In genomic region chr10:128704716-128705115, GRCh38 we compare ENCODE assay signal across 16 cellular contexts.
A peak's percentile ranks its signal among the peaks of the same experiment; 100 is the strongest.
DNase-seq lines count a peak whose midpoint lies in the region; ATAC-seq and TF ChIP-seq lines count a peak whose summit lies in the region.
"Had no signal": no experiment of that assay in that cellular context is flagged by ENCODE, and none has a peak within 500 bp of the region (broad histone marks: within the 10 kb centered on the region; RNA-seq: fewer than 3 reads in every experiment).

No MANE protein-coding gene starts in this region.

- no peak for TF ChIP-seq CTCF in PC-3 (conservative IDR thresholded peaks at IDR 0.05; ENCODE audit: low read depth, low read length)
- TF ChIP-seq CTCF in RWPE2 (IDR thresholded peaks at IDR 0.05; ENCODE audit: poor library complexity, severe bottlenecking) = no peak
- TF ChIP-seq CTCF in epithelial cell of esophagus (IDR thresholded peaks at IDR 0.05; ENCODE audit: insufficient read depth, low read depth, low read length, missing control alignments) = no peak

- no peaks in the 10 kb centered on the region for H3K9me2 ChIP-seq in PC-3 (replicated peaks; ENCODE audit: low read length)

- no peak overlapping the region for H3K4me2 ChIP-seq in PC-3 (ENCODE audit: low read length)
- H3K4me2 ChIP-seq: A549, BLaER1 had no signal

- H3K9ac ChIP-seq in PC-3 (ENCODE audit: low read length) = no peak overlapping the region
- H3K9ac ChIP-seq: BLaER1 had no signal

- intact Hi-C loops in PC-3 (cut with micrococcal nuclease) = no loop called here

- POLR2A ChIA-PET in PC-3 (lab: Charles Lee; ENCODE audit: unreplicated experiment) = no interaction called here

- H3K4me3 ChIP-seq in PC-3 (ENCODE audit: low read length) (no peak overlapping the region), RWPE2 (ENCODE audit: severe bottlenecking) (no peak overlapping the region), epithelial cell of esophagus (ENCODE audit: low read length) (no peak overlapping the region)
- H3K4me3 ChIP-seq: A549, BLaER1, HAP-1 had no signal

- H3K27ac ChIP-seq in PC-3 (ENCODE audit: low read length) (no peak overlapping the region), RWPE2 (ENCODE audit: poor library complexity, severe bottlenecking) (no peak overlapping the region)
- H3K27ac ChIP-seq: A549, BLaER1, HL-60 had no signal

- no peaks in the 10 kb centered on the region for H4K20me1 ChIP-seq in PC-3 (ENCODE audit: low read length)
- H4K20me1 ChIP-seq: BLaER1 had no signal

- ATAC-seq in PC-3 = no peak
- peak; percentile 63 for ATAC-seq in RWPE2 (ENCODE audit: low read depth)
- ATAC-seq: A549 had no signal

- H3K27me3 ChIP-seq in PC-3 (ENCODE audit: low read length) (no peaks in the 10 kb centered on the region), RWPE2 (ENCODE audit: insufficient read depth, poor library complexity, severe bottlenecking) (no peaks in the 10 kb centered on the region)
- H3K27me3 ChIP-seq: BLaER1 had no signal

- H3K36me3 ChIP-seq in PC-3 (ENCODE audit: low read depth, low read length) = no peaks in the 10 kb centered on the region
- H3K36me3 ChIP-seq in RWPE2 (ENCODE audit: low read depth) = no peaks in the 10 kb centered on the region
- H3K36me3 ChIP-seq: BLaER1, HAP-1 had no signal

- no peak overlapping the region for H2AFZ ChIP-seq in PC-3 (ENCODE audit: low read length)

- no peaks in the 10 kb centered on the region for H3F3A ChIP-seq in PC-3 (ENCODE audit: low read length, unreplicated experiment)

- H3K9me3 ChIP-seq in PC-3 (ENCODE audit: low read length) = no peaks in the 10 kb centered on the region
- no peaks in the 10 kb centered on the region for H3K9me3 ChIP-seq in RWPE2 (ENCODE audit: severe bottlenecking)
- H3K9me3 ChIP-seq: A549, BLaER1, HAP-1 had no signal

- peak; percentile 17 for DNase-seq in PC-3
- DNase-seq in RWPE2 (ENCODE audit: low spot score) = no peak
- peak; percentile 4 for DNase-seq in epithelial cell of esophagus (ENCODE audit: low read depth)
- DNase-seq in kidney tubule cell (ENCODE audit: low spot score) = peak; percentile 5
- no peak for DNase-seq in NCI-H2196 (lab: John Stamatoyannopoulos, UW; ENCODE audit: unreplicated experiment)
- DNase-seq in A172 (ENCODE audit: low spot score) = no peak
- no peak for DNase-seq in ecto neural progenitor cell (ENCODE audit: low spot score)
- no peak for DNase-seq in medulla oblongata (ENCODE audit: extremely low spot score)
- DNase-seq: CD4-positive, alpha-beta memory T cell; DMS153; DMS79; GDM1 had no signal

- CTCF ChIA-PET in PC-3 (lab: Charles Lee) = no interaction called here

- H3K4me1 ChIP-seq in PC-3 (ENCODE audit: insufficient read depth, low read length) = no peaks in the 10 kb centered on the region
- H3K4me1 ChIP-seq in RWPE2 (ENCODE audit: insufficient read depth, poor library complexity, severe bottlenecking) = no peaks in the 10 kb centered on the region
- H3K4me1 ChIP-seq: A549, HAP-1 had no signal

- no peaks in the 10 kb centered on the region for H3K79me2 ChIP-seq in PC-3 (ENCODE audit: low read length)

- no TSS peak for BruUV-seq in PC-3 (replicated peaks; lab: Mats Ljungman, UMichigan)

Comparison
In these comparisons a context has a peak if more than half of its experiments do, and no peak if none do; other contexts are left out.
1. DNase-seq: peak in PC-3 (single experiment), epithelial cell of esophagus (single experiment) and kidney tubule cell (single experiment); none in RWPE2 (single experiment), NCI-H2196 (single experiment), A172 (single experiment), ecto neural progenitor cell (single experiment) and medulla oblongata (single experiment).